Comparison of ENCODE assay signal across 8 cellular contexts in genomic region chr11:82906236-82906635, GRCh38. TPM values are rescaled to one million over a fixed set of nuclear protein-coding genes. Genes with fewer than 3 reads are reported as not detected.
DNase-seq lines count a peak whose midpoint lies in the region; ATAC-seq and TF ChIP-seq lines count a peak whose summit lies in the region.

No MANE protein-coding gene starts in this region.

- H3K4me1 Mint-ChIP-seq in glutamatergic neuron (ENCODE audit: low read depth, unreplicated experiment) (peaks cover 1% of the 10 kb centered on the region), type B pancreatic cell (ENCODE audit: unreplicated experiment) (peaks cover 18% of the 10 kb centered on the region)

- H4K20me1 ChIP-seq in SU-DHL-6 (ENCODE audit: low read depth, low read length), result 0 out of 2 replicates have a peak, but pooled peaks cover 3% of the 10 kb centered on the region

- peaks cover 19% of the 10 kb centered on the region for H3F3A ChIP-seq in SU-DHL-6 (ENCODE audit: insufficient read depth)

- H3K9me3 ChIP-seq in SU-DHL-6 (ENCODE audit: insufficient read depth, low read length), result no peaks in the 10 kb centered on the region

- H3K79me2 ChIP-seq in SU-DHL-6 (ENCODE audit: insufficient read depth, low read length), result peaks cover 95% of the 10 kb centered on the region

- H3K9ac ChIP-seq in SU-DHL-6 (ENCODE audit: low read length), result peak overlapping the region; percentile 11; the same call in 1 of the 2 replicates

- H3K4me3 Mint-ChIP-seq in glutamatergic neuron (ENCODE audit: unreplicated experiment) (no peak overlapping the region), type B pancreatic cell (no peak overlapping the region)

- H3K27ac Mint-ChIP-seq in glutamatergic neuron (ENCODE audit: unreplicated experiment) (no peak overlapping the region), type B pancreatic cell (no peak overlapping the region)

- H3K4me3 ChIP-seq in LNCaP clone FGC (ENCODE audit: low read depth, low read length) (no peak overlapping the region), SU-DHL-6 (ENCODE audit: insufficient read depth, low read length, poor library complexity, severe bottlenecking) (no peak overlapping the region)

- H3K4me2 ChIP-seq in SU-DHL-6 (ENCODE audit: low read depth, low read length, poor library complexity, severe bottlenecking), result peak overlapping the region; percentile 66

- H3K36me3 Mint-ChIP-seq in glutamatergic neuron (ENCODE audit: unreplicated experiment) (no peaks in the 10 kb centered on the region), type B pancreatic cell (peaks cover under 1% of the 10 kb centered on the region)

- H2AFZ ChIP-seq in SU-DHL-6 (ENCODE audit: low read depth, low read length, severe bottlenecking), result no peak overlapping the region

- peak; percentile 51 for TF ChIP-seq CTCF in LNCaP clone FGC (IDR thresholded peaks at IDR 0.05; ENCODE audit: control insufficient read depth, extremely low read depth, insufficient read depth)
- TF ChIP-seq CTCF in SU-DHL-6 (IDR thresholded peaks at IDR 0.05; ENCODE audit: insufficient read depth, low read length, poor library complexity, severe bottlenecking), result peak; percentile 51
- peak; percentile 82 for TF ChIP-seq CTCF in glutamatergic neuron (IDR thresholded peaks at IDR 0.05; ENCODE audit: partially characterized antibody, unreplicated experiment)
- TF ChIP-seq CTCF in type B pancreatic cell (conservative IDR thresholded peaks at IDR 0.05), result peak; percentile 88

- no peak for ATAC-seq in HG03108 (IDR thresholded peaks at IDR 0.05; ENCODE audit: unreplicated experiment)

- peaks cover 6% of the 10 kb centered on the region for H3K36me3 ChIP-seq in SU-DHL-6 (ENCODE audit: low read length)

- no peaks in the 10 kb centered on the region for H3K27me3 Mint-ChIP-seq in glutamatergic neuron (ENCODE audit: unreplicated experiment)
- H3K27me3 Mint-ChIP-seq in type B pancreatic cell, result no peaks in the 10 kb centered on the region

- H3K9me3 Mint-ChIP-seq in glutamatergic neuron (ENCODE audit: unreplicated experiment) (peaks cover 2% of the 10 kb centered on the region), type B pancreatic cell (no peaks in the 10 kb centered on the region)

- DNase-seq in DMS114 treated with DMSO at 0.1 percent for 48 hours (lab: John Stamatoyannopoulos, UW; ENCODE audit: unreplicated experiment) (peak; percentile 20), LNCaP clone FGC (ENCODE audit: low read depth) (no peak), glutamatergic neuron (no peak), type B pancreatic cell (ENCODE audit: extremely low spot score, unreplicated experiment) (no peak), T1000 (lab: John Stamatoyannopoulos, UW) (no peak)
- DNase-seq in stimulated activated CD8-positive, alpha-beta memory T cell treated with anti-CD3 and anti-CD28 coated beads, Interleukin-4, amount 100 ng/mL, for 48 hours, result no peak

- no peaks in the 10 kb centered on the region for H3K9me2 ChIP-seq in SU-DHL-6 (replicated peaks; ENCODE audit: insufficient read depth, low read length)

- peak overlapping the region; percentile 7 for H3K27ac ChIP-seq in SU-DHL-6 (ENCODE audit: low read depth, low read length)

- no peaks in the 10 kb centered on the region for H3K27me3 ChIP-seq in SU-DHL-6 (ENCODE audit: low read length)

RNA-seq across cellular contexts. Expression of gene DDIAS, which starts 4.7 kb away (rescaled TPM):
- total RNA-seq in glutamatergic neuron (ENCODE audit: unreplicated experiment) (2.0 TPM), type B pancreatic cell (ENCODE audit: low replicate concordance) (4.4 and 7.6 TPM in 2 replicates)

RNA-seq across cellular contexts. Expression of gene PRCP, which starts 6.0 kb away (rescaled TPM):
- total RNA-seq in glutamatergic neuron (ENCODE audit: unreplicated experiment), result 12.3 TPM
- total RNA-seq in type B pancreatic cell (ENCODE audit: low replicate concordance), result 61.1 and 77.5 TPM in 2 replicates
